ENCODE assay signal across 8 cellular contexts in genomic region chr6:160102956-160103824, GRCh38. TPM values are rescaled to one million over a fixed set of nuclear protein-coding genes. Genes with fewer than 3 reads are reported as not detected.
DNase-seq lines count a peak whose midpoint lies in the region; ATAC-seq and TF ChIP-seq lines count a peak whose summit lies in the region.

No MANE protein-coding gene starts in this region.

- H3K4me1 Mint-ChIP-seq in GM23338: peaks cover 5% of the 10 kb centered on the region
- H3K4me1 Mint-ChIP-seq in stimulated activated effector memory CD8-positive, alpha-beta T cell treated with anti-CD3 and anti-CD28 coated beads, Interleukin-12 subunit alpha, Interleukin-12 subunit beta, amount 100 ng/mL, for 72 hours: peaks cover 17% of the 10 kb centered on the region

- H3F3A ChIP-seq in GM23338 (replicated peaks; ENCODE audit: low read depth): no peaks in the 10 kb centered on the region

- H3K79me2 ChIP-seq in GM23338 (replicated peaks; ENCODE audit: insufficient read depth) (no peaks in the 10 kb centered on the region), fibroblast of lung (ENCODE audit: control insufficient read depth, insufficient read depth, low read length) (no peaks in the 10 kb centered on the region)

- H3K4me3 Mint-ChIP-seq in GM23338: no peak overlapping the region
- no peak overlapping the region for H3K4me3 Mint-ChIP-seq in stimulated activated effector memory CD8-positive, alpha-beta T cell treated with anti-CD3 and anti-CD28 coated beads, Interleukin-12 subunit alpha, Interleukin-12 subunit beta, amount 100 ng/mL, for 72 hours

- H3K9me3 Mint-ChIP-seq in GM23338: no peaks in the 10 kb centered on the region
- no peaks in the 10 kb centered on the region for H3K9me3 Mint-ChIP-seq in stimulated activated effector memory CD8-positive, alpha-beta T cell treated with anti-CD3 and anti-CD28 coated beads, Interleukin-12 subunit alpha, Interleukin-12 subunit beta, amount 100 ng/mL, for 72 hours

- ATAC-seq in GM23338 (peak; percentile 85), HG02870 (IDR thresholded peaks at IDR 0.05; ENCODE audit: unreplicated experiment) (no peak)
- ATAC-seq in stimulated activated effector memory CD8-positive, alpha-beta T cell treated with anti-CD3 and anti-CD28 coated beads, Interleukin-12 subunit alpha, Interleukin-12 subunit beta, amount 100 ng/mL, for 72 hours: peak; percentile 51

- peaks cover 1% of the 10 kb centered on the region for H3K27me3 Mint-ChIP-seq in GM23338 (ENCODE audit: insufficient read depth, low read depth, poor library complexity)

- peak; percentile 63 to 64 for TF ChIP-seq CTCF in GM23338 (conservative IDR thresholded peaks at IDR 0.05; ENCODE audit: low read depth in 2 of 2)
- peak; percentile 26 to 44 for TF ChIP-seq CTCF in fibroblast of lung (conservative IDR thresholded peaks at IDR 0.05 in 1 of 2, IDR thresholded peaks at IDR 0.05 in 1 of 2; ENCODE audit: low read depth in 1 of 2, low read length in 2 of 2)
- no peak for TF ChIP-seq CTCF in vagina (IDR thresholded peaks at IDR 0.05)

- H3K9me3 ChIP-seq in fibroblast of lung (ENCODE audit: control insufficient read depth, insufficient read depth, low read depth, low read length) (no peaks in the 10 kb centered on the region), vagina (no peaks in the 10 kb centered on the region)

- H4K20me1 ChIP-seq in GM23338 (replicated peaks; ENCODE audit: insufficient read depth) (peaks cover 3% of the 10 kb centered on the region; the same call in 1 of the 2 replicates), fibroblast of lung (ENCODE audit: control insufficient read depth, extremely low read depth, insufficient read depth, low read length) (no peaks in the 10 kb centered on the region)

- peak; percentile 27 for DNase-seq in COLO829 (ENCODE audit: low spot score)
- DNase-seq in GM23338 (ENCODE audit: low spot score): peak; percentile 77
- DNase-seq in SHP77 (lab: John Stamatoyannopoulos, UW): peak; percentile 23 to 37
- peak; percentile 8 to 21 for DNase-seq in fibroblast of lung (ENCODE audit: low read depth in 2 of 2)
- DNase-seq in stimulated activated effector memory CD8-positive, alpha-beta T cell treated with anti-CD3 and anti-CD28 coated beads, Interleukin-12 subunit alpha, Interleukin-12 subunit beta, amount 100 ng/mL, for 72 hours (ENCODE audit: low spot score in 2 of 2): no peak
- DNase-seq in hypothalamus (lab: John Stamatoyannopoulos, UW): no peak
- no peak for DNase-seq in vagina (ENCODE audit: extremely low spot score in 2 of 2)

- no peak overlapping the region for H3K9ac ChIP-seq in fibroblast of lung (ENCODE audit: insufficient read depth, low read length)

- TF ChIP-seq POLR2A in vagina (IDR thresholded peaks at IDR 0.05): no peak

- no peak overlapping the region for H3K27ac ChIP-seq in GM23338 (ENCODE audit: low read depth)
- H3K27ac ChIP-seq in fibroblast of lung (ENCODE audit: insufficient read depth, low read length): no peak overlapping the region
- H3K27ac ChIP-seq in vagina: no peak overlapping the region

- no peak overlapping the region for H3K27ac Mint-ChIP-seq in GM23338
- H3K27ac Mint-ChIP-seq in stimulated activated effector memory CD8-positive, alpha-beta T cell treated with anti-CD3 and anti-CD28 coated beads, Interleukin-12 subunit alpha, Interleukin-12 subunit beta, amount 100 ng/mL, for 72 hours: no peak overlapping the region

- no peak overlapping the region for H3K4me2 ChIP-seq in GM23338
- H3K4me2 ChIP-seq in fibroblast of lung (ENCODE audit: extremely low read depth, insufficient read depth, low read length): no peak overlapping the region

- H3K27me3 ChIP-seq in GM23338 (ENCODE audit: insufficient read depth) (no peaks in the 10 kb centered on the region), fibroblast of lung (ENCODE audit: control insufficient read depth, insufficient read depth, low read length) (no peaks in the 10 kb centered on the region), vagina (no peaks in the 10 kb centered on the region)

- H3K36me3 Mint-ChIP-seq in GM23338 (ENCODE audit: low read depth): peaks cover 52% of the 10 kb centered on the region
- peaks cover 100% of the 10 kb centered on the region for H3K36me3 Mint-ChIP-seq in stimulated activated effector memory CD8-positive, alpha-beta T cell treated with anti-CD3 and anti-CD28 coated beads, Interleukin-12 subunit alpha, Interleukin-12 subunit beta, amount 100 ng/mL, for 72 hours

- no peak overlapping the region for H3K4me3 ChIP-seq in GM23338
- H3K4me3 ChIP-seq in fibroblast of lung (replicated peaks in 1 of 4; ENCODE audit: control extremely low read depth in 1 of 4, insufficient read depth in 1 of 4, low read depth in 3 of 4, low read length in 4 of 4): no peak overlapping the region
- no peak overlapping the region for H3K4me3 ChIP-seq in vagina

- peaks cover 4% of the 10 kb centered on the region for H3K36me3 ChIP-seq in GM23338 (ENCODE audit: insufficient read depth)
- H3K36me3 ChIP-seq in fibroblast of lung (ENCODE audit: control insufficient read depth, insufficient read depth, low read length): peaks cover 24% of the 10 kb centered on the region
- H3K36me3 ChIP-seq in vagina: peaks cover 0 to 48% of the 10 kb centered on the region in 2 donors

- intact Hi-C loops in vagina (cut with DNase I): no loop called here

- H3K9me2 ChIP-seq in GM23338 (ENCODE audit: insufficient read depth): no peaks in the 10 kb centered on the region

- H2AFZ ChIP-seq in GM23338 (no peak overlapping the region), fibroblast of lung (ENCODE audit: low read length) (no peak overlapping the region)

- H3K4me1 ChIP-seq in GM23338 (ENCODE audit: insufficient read depth) (no peaks in the 10 kb centered on the region), fibroblast of lung (ENCODE audit: control insufficient read depth, extremely low read depth, insufficient read depth, low read length) (no peaks in the 10 kb centered on the region), vagina (no peaks in the 10 kb centered on the region)

TF ChIP-seq in GM23338, 12 proteins besides CTCF, POLR2A, EP300 and RAD21 (continues in another document):
- TF ChIP-seq, protein P1, sequence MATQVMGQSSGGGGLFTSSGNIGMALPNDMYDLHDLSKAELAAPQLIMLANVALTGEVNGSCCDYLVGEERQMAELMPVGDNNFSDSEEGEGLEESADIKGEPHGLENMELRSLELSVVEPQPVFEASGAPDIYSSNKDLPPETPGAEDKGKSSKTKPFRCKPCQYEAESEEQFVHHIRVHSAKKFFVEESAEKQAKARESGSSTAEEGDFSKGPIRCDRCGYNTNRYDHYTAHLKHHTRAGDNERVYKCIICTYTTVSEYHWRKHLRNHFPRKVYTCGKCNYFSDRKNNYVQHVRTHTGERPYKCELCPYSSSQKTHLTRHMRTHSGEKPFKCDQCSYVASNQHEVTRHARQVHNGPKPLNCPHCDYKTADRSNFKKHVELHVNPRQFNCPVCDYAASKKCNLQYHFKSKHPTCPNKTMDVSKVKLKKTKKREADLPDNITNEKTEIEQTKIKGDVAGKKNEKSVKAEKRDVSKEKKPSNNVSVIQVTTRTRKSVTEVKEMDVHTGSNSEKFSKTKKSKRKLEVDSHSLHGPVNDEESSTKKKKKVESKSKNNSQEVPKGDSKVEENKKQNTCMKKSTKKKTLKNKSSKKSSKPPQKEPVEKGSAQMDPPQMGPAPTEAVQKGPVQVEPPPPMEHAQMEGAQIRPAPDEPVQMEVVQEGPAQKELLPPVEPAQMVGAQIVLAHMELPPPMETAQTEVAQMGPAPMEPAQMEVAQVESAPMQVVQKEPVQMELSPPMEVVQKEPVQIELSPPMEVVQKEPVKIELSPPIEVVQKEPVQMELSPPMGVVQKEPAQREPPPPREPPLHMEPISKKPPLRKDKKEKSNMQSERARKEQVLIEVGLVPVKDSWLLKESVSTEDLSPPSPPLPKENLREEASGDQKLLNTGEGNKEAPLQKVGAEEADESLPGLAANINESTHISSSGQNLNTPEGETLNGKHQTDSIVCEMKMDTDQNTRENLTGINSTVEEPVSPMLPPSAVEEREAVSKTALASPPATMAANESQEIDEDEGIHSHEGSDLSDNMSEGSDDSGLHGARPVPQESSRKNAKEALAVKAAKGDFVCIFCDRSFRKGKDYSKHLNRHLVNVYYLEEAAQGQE (IDR thresholded peaks at IDR 0.05; ENCODE audit: unreplicated experiment): no peak
- TF ChIP-seq POLR2AphosphoS5 (IDR thresholded peaks at IDR 0.05; ENCODE audit: low read depth) (no peak), ZNF331 (CRISPR knock-in tag; IDR thresholded peaks at IDR 0.05; ENCODE audit: low read depth) (no peak), ETS1 (IDR thresholded peaks at IDR 0.05) (no peak), ZNF114 (CRISPR knock-in tag; IDR thresholded peaks at IDR 0.05) (no peak), CREB1 (CRISPR knock-in tag; IDR thresholded peaks at IDR 0.05; ENCODE audit: low read depth) (no peak), EZH2 (IDR thresholded peaks at IDR 0.05; ENCODE audit: low read depth, unreplicated experiment) (no peak)

RNA-seq across cellular contexts. Expression of gene SLC22A1, which starts 18.4 kb away (rescaled TPM):
- total RNA-seq in GM23338 (2014; rRNA removed; shearing (Covaris generic)): 0.10 TPM in 1 of 2 replicates, not detected in the other
- polyA plus RNA-seq in GM23338 (2016; fragmentation: Nextera tagmentation; extraction: Ambion mirVana): 0.59 and 0.65 TPM in 2 replicates
- 0.26 and 0.50 TPM in 2 replicates for total RNA-seq in fibroblast of lung
- 0.06 and 0.07 TPM in 2 replicates for polyA plus RNA-seq in fibroblast of lung
- 0.08 TPM in 1 of 2 replicates, not detected in the other for polyA plus RNA-seq in fibroblast of lung (2012)
- polyA minus RNA-seq in fibroblast of lung (ENCODE audit: low replicate concordance): not detected in 2 replicates
- total RNA-seq in vagina: 1.2 TPM

Comparison
In these comparisons a context has a peak if more than half of its experiments do, and no peak if none do; other contexts are left out.
1. DNase-seq: peak in COLO829 (single experiment), GM23338 (single experiment), SHP77 (2 of 2) and fibroblast of lung (2 of 2); none in stimulated activated effector memory CD8-positive, alpha-beta T cell treated with anti-CD3 and anti-CD28 coated beads, Interleukin-12 subunit alpha, Interleukin-12 subunit beta, amount 100 ng/mL, for 72 hours (0 of 2), hypothalamus (0 of 51) and vagina (0 of 2).
2. CTCF ChIP-seq: peak in GM23338 (2 of 2) and fibroblast of lung (2 of 2); none in vagina (0 of 3).